Comparison of ENCODE assay signal across 8 cellular contexts in genomic region chr1:211476200-211476849, GRCh38. TPM values are rescaled to one million over a fixed set of nuclear protein-coding genes. Genes with fewer than 3 reads are reported as not detected.
DNase-seq lines count a peak whose midpoint lies in the region.

No MANE protein-coding gene starts in this region.

- H3K4me3 ChIP-seq in Jurkat, Clone E6-1 (ENCODE audit: low read length): no peak overlapping the region

- DNase-seq in Ammon's horn (ENCODE audit: low spot score) (peak; percentile 72), GM19240 (ENCODE audit: insufficient read length, low spot score) (peak; percentile 62), RPMI7951 (ENCODE audit: low read depth) (peak; percentile 55), germinal center (ENCODE audit: low spot score) (peak; percentile 64), posterior cingulate gyrus (peak in 7 of 10 donors; percentile 55 to 92 (median 62)), ureter (ENCODE audit: low spot score) (peak; percentile 67)
- peak; percentile 79 for DNase-seq in Jurkat, Clone E6-1 (ENCODE audit: low read depth, low spot score)
- peak; percentile 51 to 55 for DNase-seq in activated T-helper 1 cell treated with anti-CD3 and anti-CD28 coated beads, Interleukin-2, amount 50 U/mL, for 16 hours (ENCODE audit: low read depth in 1 of 2, low spot score in 1 of 2)

- intact Hi-C loops in posterior cingulate gyrus (cut with DNase I): loop anchor here (10.0 kb wide), 1 partner anchor 152 kb away; the partner anchor contains the start of gene TRAF5

RNA-seq across cellular contexts. Expression of gene RD3, which starts 15.6 kb away (rescaled TPM):
- polyA plus RNA-seq in Jurkat, Clone E6-1 (2012; ENCODE audit: insufficient read depth, insufficient read length): not detected
- total RNA-seq in RPMI7951 (2014; rRNA removed; shearing (Covaris generic)): not detected in 2 replicates
- total RNA-seq in ureter: 0.65 TPM
